ENCODE assay signal across 20 cellular contexts in the genomic region with DNA sequence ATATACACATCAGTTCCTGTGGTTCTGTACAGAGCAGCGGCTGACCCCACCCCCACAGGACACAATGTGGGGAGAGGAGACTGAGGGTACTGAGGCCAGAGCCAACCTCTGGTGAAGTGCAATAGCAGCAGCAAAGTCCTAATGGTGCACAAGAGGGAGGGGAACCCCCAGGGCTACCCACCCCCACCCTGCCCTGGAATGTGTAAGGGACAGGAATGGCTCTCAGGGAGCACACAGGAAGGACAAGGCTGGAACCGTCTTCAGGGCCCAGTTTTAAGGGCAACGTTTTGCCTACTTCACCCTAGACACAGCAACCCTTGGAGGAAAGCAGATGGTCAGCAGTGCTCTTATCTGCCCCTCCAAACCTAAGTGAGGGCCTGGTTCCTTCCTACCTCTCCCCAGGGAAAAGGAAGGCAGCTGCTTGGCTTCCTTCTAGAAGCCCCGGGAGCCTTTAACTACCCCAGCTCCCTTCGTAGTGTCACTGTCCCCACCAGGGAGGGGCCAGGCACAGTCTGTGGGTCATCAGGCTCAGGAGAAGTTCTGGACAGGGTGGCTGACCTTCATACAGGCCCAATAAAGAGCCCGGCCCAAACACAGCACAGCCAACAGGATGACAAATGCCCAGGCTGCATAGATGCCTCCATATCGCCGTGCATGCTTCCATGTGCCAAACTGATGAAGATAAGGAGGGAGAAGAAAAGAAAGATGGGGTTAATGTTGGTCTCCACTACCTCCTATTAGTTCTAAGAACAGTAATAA. TPM values are rescaled to one million over a fixed set of nuclear protein-coding genes. Genes with fewer than 3 reads are reported as not detected.
DNase-seq lines count a peak whose midpoint lies in the region; ATAC-seq and TF ChIP-seq lines count a peak whose summit lies in the region.
"Had no signal": no experiment of that assay in that cellular context is flagged by ENCODE, and none has a peak within 500 bp of the region (broad histone marks: within the 10 kb centered on the region; RNA-seq: fewer than 3 reads in every experiment).

No MANE protein-coding gene starts in this region.

- H3K4me3 ChIP-seq in mesenchymal stem cell (ENCODE audit: insufficient read depth in 1 of 2, low read depth in 1 of 2, low read length in 2 of 2) = no peak overlapping the region
- H3K4me3 ChIP-seq: hepatocyte, left ventricle myocardium inferior had no signal

- no peak overlapping the region for H2AK5ac ChIP-seq in mesenchymal stem cell (ENCODE audit: low read length, severe bottlenecking)

- H3K27ac Mint-ChIP-seq in T-cell = peak overlapping the region; percentile 52 to 65
- no peak overlapping the region for H3K27ac Mint-ChIP-seq in nephron progenitor cell
- H3K27ac Mint-ChIP-seq: activated CD4-positive, alpha-beta T cell treated with anti-CD3 and anti-CD28 coated beads, Interleukin-2, amount 10 ng/mL, durations not matched to agents 7 days and 5 days had no signal

- H3K9me3 Mint-ChIP-seq in T-cell (no peaks in the 10 kb centered on the region), nephron progenitor cell (no peaks in the 10 kb centered on the region)
- H3K9me3 Mint-ChIP-seq: activated CD4-positive, alpha-beta T cell treated with anti-CD3 and anti-CD28 coated beads, Interleukin-2, amount 10 ng/mL, durations not matched to agents 7 days and 5 days; CD8-positive, alpha-beta memory T cell; central memory CD8-positive, alpha-beta T cell had no signal

- H3K36me3 Mint-ChIP-seq in T-cell (peaks cover 27% of the 10 kb centered on the region), nephron progenitor cell (ENCODE audit: low read depth) (peaks cover 15% of the 10 kb centered on the region)

- H2BK5ac ChIP-seq in mesenchymal stem cell (ENCODE audit: low read depth, low read length, poor library complexity, severe bottlenecking) = no peak overlapping the region

- H4K91ac ChIP-seq in mesenchymal stem cell (ENCODE audit: low read length) = no peak overlapping the region

- H2BK12ac ChIP-seq in mesenchymal stem cell (ENCODE audit: low read length in 2 of 2) = no peak overlapping the region

- H3K14ac ChIP-seq in mesenchymal stem cell (ENCODE audit: low read length in 2 of 2) = no peak overlapping the region

- ATAC-seq in T-cell (replicated peaks in 1 of 4) = no peak
- no peak for ATAC-seq in GM18520 (IDR thresholded peaks at IDR 0.05; ENCODE audit: unreplicated experiment)
- ATAC-seq: sciatic nerve had no signal

- no peaks in the 10 kb centered on the region for H3K27me3 ChIP-seq in mesenchymal stem cell (ENCODE audit: control insufficient read depth in 1 of 2, insufficient read depth in 1 of 2, low read length in 2 of 2)
- H3K27me3 ChIP-seq: hepatocyte had no signal

- H3K4me1 Mint-ChIP-seq in T-cell (peaks cover 24 to 41% (median 31%) of the 10 kb centered on the region in 3 donors), nephron progenitor cell (peaks cover 32% of the 10 kb centered on the region)

- H3K27ac ChIP-seq in C4-2B = 0 out of 2 replicates have a peak overlapping the region, but pooled peaks have one; percentile 6
- no peak overlapping the region for H3K27ac ChIP-seq in mesenchymal stem cell (ENCODE audit: low read length, poor library complexity, severe bottlenecking)
- H3K27ac ChIP-seq: epithelial cell of prostate, left ventricle myocardium inferior had no signal

- 77% methylated on average over 6 of the region's 8 CpGs for WGBS in mesenchymal stem cell

- CTCF ChIA-PET in T-cell (lab: Charles Lee) = no interaction called here

- no peak overlapping the region for H3K18ac ChIP-seq in mesenchymal stem cell (ENCODE audit: low read depth in 1 of 2, low read length in 2 of 2)

- no peak overlapping the region for H3K4me2 ChIP-seq in mesenchymal stem cell (ENCODE audit: low read length, poor library complexity, severe bottlenecking)
- H3K4me2 ChIP-seq: hepatocyte had no signal

- POLR2A ChIA-PET in T-cell (lab: Charles Lee) = interaction anchor here in 1 of 2 donors (0.7 kb wide), 1 partner anchor 22 kb away, joined by 3 read pairs; no protein-coding TSS in a partner anchor

- peak; percentile 26 for TF ChIP-seq POLR2A in GM15510 (IDR thresholded peaks at IDR 0.05; ENCODE audit: borderline replicate concordance, extremely low read depth, insufficient read length)

- no peaks in the 10 kb centered on the region for H3K9me3 ChIP-seq in mesenchymal stem cell (ENCODE audit: control insufficient read depth, low read length)
- H3K9me3 ChIP-seq: left ventricle myocardium inferior had no signal

- H3K36me3 ChIP-seq in mesenchymal stem cell (ENCODE audit: control insufficient read depth in 1 of 2, insufficient read depth in 2 of 2, low read depth in 1 of 2, low read length in 2 of 2) = peaks cover 21 to 42% of the 10 kb centered on the region in 2 experiments

- peak overlapping the region; percentile 94 for H3K9ac ChIP-seq in mesenchymal stem cell (ENCODE audit: low read length)

- H3K23ac ChIP-seq in mesenchymal stem cell (ENCODE audit: low read length in 2 of 2) = no peak overlapping the region

- no peak overlapping the region for H2BK15ac ChIP-seq in mesenchymal stem cell (ENCODE audit: low read depth, poor library complexity, severe bottlenecking)

- no peak overlapping the region for H3K4me3 Mint-ChIP-seq in T-cell
- no peak overlapping the region for H3K4me3 Mint-ChIP-seq in nephron progenitor cell
- H3K4me3 Mint-ChIP-seq: central memory CD8-positive, alpha-beta T cell had no signal

- H2BK120ac ChIP-seq in mesenchymal stem cell (ENCODE audit: low read depth, low read length) = no peak overlapping the region

- H3K4me1 ChIP-seq in mesenchymal stem cell (ENCODE audit: control insufficient read depth, insufficient read depth, low read depth, low read length) = peaks cover 11% of the 10 kb centered on the region

- H3K27me3 Mint-ChIP-seq in T-cell = no peaks in the 10 kb centered on the region
- H3K27me3 Mint-ChIP-seq in nephron progenitor cell (ENCODE audit: low read depth, poor library complexity) = no peaks in the 10 kb centered on the region
- H3K27me3 Mint-ChIP-seq: activated CD4-positive, alpha-beta T cell treated with anti-CD3 and anti-CD28 coated beads, Interleukin-2, amount 10 ng/mL, durations not matched to agents 7 days and 5 days; central memory CD8-positive, alpha-beta T cell had no signal

- H3K79me1 ChIP-seq in mesenchymal stem cell (replicated peaks; ENCODE audit: low read length, poor library complexity, severe bottlenecking) = peaks cover 9% of the 10 kb centered on the region

- no peak overlapping the region for H4K8ac ChIP-seq in mesenchymal stem cell (ENCODE audit: low read length)

- DNase-seq in T-cell (no peak), mesenchymal stem cell (no peak), foreskin melanocyte (no peak), DMS153 (lab: John Stamatoyannopoulos, UW) (no peak), nephron progenitor cell (no peak)
- DNase-seq: activated CD4-positive, alpha-beta T cell treated with anti-CD3 and anti-CD28 coated beads, Interleukin-2, amount 10 ng/mL, durations not matched to agents 7 days and 5 days; activated gamma-delta T cell; CD8-positive, alpha-beta memory T cell; left ventricle myocardium inferior; NCI-H2081 treated with DMSO at 0.1 percent for 48 hours; OCI-M1; T-helper 1 cell had no signal

- no peak overlapping the region for H3K4ac ChIP-seq in mesenchymal stem cell (ENCODE audit: low read depth in 1 of 2, low read length in 2 of 2)

- no peak overlapping the region for H2AFZ ChIP-seq in mesenchymal stem cell (ENCODE audit: low read depth, low read length)
- H2AFZ ChIP-seq: hepatocyte had no signal

- TF ChIP-seq CTCF in C4-2B (conservative IDR thresholded peaks at IDR 0.05) (no peak), nephron progenitor cell (IDR thresholded peaks at IDR 0.05) (no peak)

RNA-seq across cellular contexts. Expression of a gene that starts 3.0 kb away (rescaled TPM):
- total RNA-seq in T-cell = 10 to 100 TPM; 54.2 to 72.8 (median 57.5) TPM
- polyA plus RNA-seq in mesenchymal stem cell (2013, experiment 1 of 2) = 40.3 TPM
- polyA plus RNA-seq in mesenchymal stem cell (2013, experiment 2 of 2) = 38.7 TPM

RNA-seq across cellular contexts. Expression of a gene that starts 3.2 kb away (rescaled TPM):
- total RNA-seq in T-cell = 100 to 1,000 TPM in 4 of 5 donors, 10 to 100 TPM in 1; 92.9 to 142 (median 120) TPM
- 255 TPM for polyA plus RNA-seq in mesenchymal stem cell (2013, experiment 1 of 2)
- polyA plus RNA-seq in mesenchymal stem cell (2013, experiment 2 of 2) = 251 TPM

RNA-seq across cellular contexts. Expression of a gene that starts 3.6 kb away (rescaled TPM):
- 10 to 100 TPM; 56.4 to 80.2 (median 61.5) TPM for total RNA-seq in T-cell
- polyA plus RNA-seq in mesenchymal stem cell (2013, experiment 1 of 2) = 15.2 TPM
- 14.4 TPM for polyA plus RNA-seq in mesenchymal stem cell (2013, experiment 2 of 2)

RNA-seq across cellular contexts. Expression of a gene that starts 11.0 kb away (rescaled TPM):
- 10 to 100 TPM; 47.7 to 86.2 (median 77.9) TPM for total RNA-seq in T-cell
- 52.4 TPM for polyA plus RNA-seq in mesenchymal stem cell (2013, experiment 1 of 2)
- 51.1 TPM for polyA plus RNA-seq in mesenchymal stem cell (2013, experiment 2 of 2)

RNA-seq across cellular contexts. Expression of a gene that starts 22.2 kb away (rescaled TPM):
- total RNA-seq in T-cell = under 1 TPM; 0.07 to 0.65 (median 0.22) TPM
- 0.01 TPM for polyA plus RNA-seq in mesenchymal stem cell (2013, experiment 1 of 2)
- not detected for polyA plus RNA-seq in mesenchymal stem cell (2013, experiment 2 of 2)
- total RNA-seq: hepatocyte had no signal
- polyA plus RNA-seq: neural cell had no signal
